ENCODE assay signal across 1 cellular context in the genomic region with DNA sequence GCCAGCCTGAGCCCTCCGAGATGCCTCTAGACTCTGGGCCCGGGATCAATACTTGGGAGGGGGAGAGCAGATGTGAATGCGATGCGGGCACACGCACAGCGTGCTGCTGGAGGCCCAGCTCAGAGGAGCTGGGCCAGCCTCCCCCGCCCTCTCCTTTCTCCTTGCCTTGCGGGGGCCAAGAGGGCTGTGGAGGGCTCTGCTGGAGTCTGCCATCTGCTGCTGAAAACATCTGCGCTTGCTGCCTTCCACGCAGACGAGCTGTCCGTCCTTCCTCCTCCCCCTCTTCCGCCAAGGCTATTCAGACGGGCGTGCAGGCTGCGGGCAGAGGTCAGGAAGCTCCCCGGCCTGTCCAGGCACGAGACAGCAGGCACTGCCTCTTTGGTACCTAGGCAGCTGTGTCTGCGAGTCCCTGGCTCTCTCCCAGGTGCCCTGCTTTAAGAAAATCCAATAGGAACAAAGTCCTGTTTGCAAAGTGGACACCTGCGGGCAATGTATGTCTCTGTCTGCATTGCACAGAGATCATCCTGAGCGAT.
TF ChIP-seq lines count a peak whose summit lies in the region.

No MANE protein-coding gene starts in this region.

TF ChIP-seq in HepG2, 621 proteins besides CTCF, POLR2A, EP300 and RAD21 (continued from another document and continues in another):
- TF ChIP-seq, protein P1, sequence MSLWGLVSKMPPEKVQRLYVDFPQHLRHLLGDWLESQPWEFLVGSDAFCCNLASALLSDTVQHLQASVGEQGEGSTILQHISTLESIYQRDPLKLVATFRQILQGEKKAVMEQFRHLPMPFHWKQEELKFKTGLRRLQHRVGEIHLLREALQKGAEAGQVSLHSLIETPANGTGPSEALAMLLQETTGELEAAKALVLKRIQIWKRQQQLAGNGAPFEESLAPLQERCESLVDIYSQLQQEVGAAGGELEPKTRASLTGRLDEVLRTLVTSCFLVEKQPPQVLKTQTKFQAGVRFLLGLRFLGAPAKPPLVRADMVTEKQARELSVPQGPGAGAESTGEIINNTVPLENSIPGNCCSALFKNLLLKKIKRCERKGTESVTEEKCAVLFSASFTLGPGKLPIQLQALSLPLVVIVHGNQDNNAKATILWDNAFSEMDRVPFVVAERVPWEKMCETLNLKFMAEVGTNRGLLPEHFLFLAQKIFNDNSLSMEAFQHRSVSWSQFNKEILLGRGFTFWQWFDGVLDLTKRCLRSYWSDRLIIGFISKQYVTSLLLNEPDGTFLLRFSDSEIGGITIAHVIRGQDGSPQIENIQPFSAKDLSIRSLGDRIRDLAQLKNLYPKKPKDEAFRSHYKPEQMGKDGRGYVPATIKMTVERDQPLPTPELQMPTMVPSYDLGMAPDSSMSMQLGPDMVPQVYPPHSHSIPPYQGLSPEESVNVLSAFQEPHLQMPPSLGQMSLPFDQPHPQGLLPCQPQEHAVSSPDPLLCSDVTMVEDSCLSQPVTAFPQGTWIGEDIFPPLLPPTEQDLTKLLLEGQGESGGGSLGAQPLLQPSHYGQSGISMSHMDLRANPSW (CRISPR knock-in tag; IDR thresholded peaks at IDR 0.05; ENCODE audit: borderline replicate concordance) = no peak
- TF ChIP-seq, protein P2, sequence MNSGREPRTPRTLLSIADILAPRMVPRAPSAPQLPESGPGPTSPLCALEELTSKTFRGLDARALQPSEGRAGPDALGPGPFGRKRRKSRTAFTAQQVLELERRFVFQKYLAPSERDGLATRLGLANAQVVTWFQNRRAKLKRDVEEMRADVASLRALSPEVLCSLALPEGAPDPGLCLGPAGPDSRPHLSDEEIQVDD (CRISPR knock-in tag; IDR thresholded peaks at IDR 0.05; ENCODE audit: borderline replicate concordance) = no peak
- TF ChIP-seq ZFP36 (IDR thresholded peaks at IDR 0.05; ENCODE audit: borderline replicate concordance, low read depth, low read length, partially characterized antibody) (no peak), LCORL (IDR thresholded peaks at IDR 0.05) (no peak), LCORL (CRISPR knock-in tag; IDR thresholded peaks at IDR 0.05) (0 out of 2 replicates have a peak, but pooled peaks have one; percentile 23), RCOR2 (CRISPR knock-in tag; IDR thresholded peaks at IDR 0.05) (no peak), ADNP (CRISPR knock-in tag; IDR thresholded peaks at IDR 0.05) (no peak), RARA (CRISPR knock-in tag; IDR thresholded peaks at IDR 0.05) (peak; percentile 74), PHF21A (CRISPR knock-in tag; IDR thresholded peaks at IDR 0.05) (0 out of 2 replicates have a peak, but pooled peaks have one; percentile 34), ZNF780A (CRISPR knock-in tag; IDR thresholded peaks at IDR 0.05) (0 out of 2 replicates have a peak, but pooled peaks have one; percentile 44), CENPX (CRISPR knock-in tag; IDR thresholded peaks at IDR 0.05) (no peak), HNF1B (CRISPR knock-in tag; IDR thresholded peaks at IDR 0.05) (peak; percentile 44; the same call in 1 of the 2 replicates), ZNF589 (CRISPR knock-in tag; conservative IDR thresholded peaks at IDR 0.05) (no peak), ZNF225 (CRISPR knock-in tag; IDR thresholded peaks at IDR 0.05) (no peak), CBX2 (IDR thresholded peaks at IDR 0.05; ENCODE audit: low read depth, low read length) (no peak), CBX2 (CRISPR knock-in tag; IDR thresholded peaks at IDR 0.05; ENCODE audit: low read depth) (no peak), DPF2 (CRISPR knock-in tag; IDR thresholded peaks at IDR 0.05; ENCODE audit: borderline replicate concordance, low read depth) (no peak), MLXIP (CRISPR knock-in tag; IDR thresholded peaks at IDR 0.05; ENCODE audit: borderline replicate concordance) (no peak), SP140L (CRISPR knock-in tag; IDR thresholded peaks at IDR 0.05; ENCODE audit: borderline replicate concordance) (no peak), ZSCAN22 (CRISPR knock-in tag; IDR thresholded peaks at IDR 0.05) (no peak), GATA4 (IDR thresholded peaks at IDR 0.05; ENCODE audit: borderline replicate concordance, low read depth) (no peak), ZNF12 (CRISPR knock-in tag; IDR thresholded peaks at IDR 0.05) (no peak), SOX5 (CRISPR knock-in tag; IDR thresholded peaks at IDR 0.05; ENCODE audit: borderline replicate concordance) (peak; percentile 41; the same call in 1 of the 2 replicates), KLF9 (CRISPR knock-in tag; IDR thresholded peaks at IDR 0.05; ENCODE audit: low read depth) (no peak), ZKSCAN5 (CRISPR knock-in tag; IDR thresholded peaks at IDR 0.05) (no peak), NFE2L1 (CRISPR knock-in tag; IDR thresholded peaks at IDR 0.05; ENCODE audit: borderline replicate concordance) (no peak), ZNF678 (CRISPR knock-in tag; IDR thresholded peaks at IDR 0.05) (no peak), POGZ (CRISPR knock-in tag; IDR thresholded peaks at IDR 0.05) (no peak), NR0B2 (CRISPR knock-in tag; IDR thresholded peaks at IDR 0.05) (no peak), ZNF24 (IDR thresholded peaks at IDR 0.05) (no peak), SRSF1 (optimal IDR thresholded peaks at IDR 0.05; ENCODE audit: low read depth, low read length) (no peak), FOXP1 (IDR thresholded peaks at IDR 0.05) (no peak), FOXP1 (CRISPR knock-in tag; IDR thresholded peaks at IDR 0.05) (0 out of 2 replicates have a peak, but pooled peaks have one; percentile 32), ZFX (CRISPR knock-in tag; IDR thresholded peaks at IDR 0.05; ENCODE audit: low read depth) (0 out of 2 replicates have a peak, but pooled peaks have one; percentile 27), ZNF280D (CRISPR knock-in tag; IDR thresholded peaks at IDR 0.05) (no peak), BCL6 (CRISPR knock-in tag; IDR thresholded peaks at IDR 0.05) (peak; percentile 94), ZNF619 (CRISPR knock-in tag; IDR thresholded peaks at IDR 0.05) (no peak), ZFY (CRISPR knock-in tag; IDR thresholded peaks at IDR 0.05) (peak; percentile 42; the same call in 1 of the 2 replicates)
- TF ChIP-seq, protein P3, sequence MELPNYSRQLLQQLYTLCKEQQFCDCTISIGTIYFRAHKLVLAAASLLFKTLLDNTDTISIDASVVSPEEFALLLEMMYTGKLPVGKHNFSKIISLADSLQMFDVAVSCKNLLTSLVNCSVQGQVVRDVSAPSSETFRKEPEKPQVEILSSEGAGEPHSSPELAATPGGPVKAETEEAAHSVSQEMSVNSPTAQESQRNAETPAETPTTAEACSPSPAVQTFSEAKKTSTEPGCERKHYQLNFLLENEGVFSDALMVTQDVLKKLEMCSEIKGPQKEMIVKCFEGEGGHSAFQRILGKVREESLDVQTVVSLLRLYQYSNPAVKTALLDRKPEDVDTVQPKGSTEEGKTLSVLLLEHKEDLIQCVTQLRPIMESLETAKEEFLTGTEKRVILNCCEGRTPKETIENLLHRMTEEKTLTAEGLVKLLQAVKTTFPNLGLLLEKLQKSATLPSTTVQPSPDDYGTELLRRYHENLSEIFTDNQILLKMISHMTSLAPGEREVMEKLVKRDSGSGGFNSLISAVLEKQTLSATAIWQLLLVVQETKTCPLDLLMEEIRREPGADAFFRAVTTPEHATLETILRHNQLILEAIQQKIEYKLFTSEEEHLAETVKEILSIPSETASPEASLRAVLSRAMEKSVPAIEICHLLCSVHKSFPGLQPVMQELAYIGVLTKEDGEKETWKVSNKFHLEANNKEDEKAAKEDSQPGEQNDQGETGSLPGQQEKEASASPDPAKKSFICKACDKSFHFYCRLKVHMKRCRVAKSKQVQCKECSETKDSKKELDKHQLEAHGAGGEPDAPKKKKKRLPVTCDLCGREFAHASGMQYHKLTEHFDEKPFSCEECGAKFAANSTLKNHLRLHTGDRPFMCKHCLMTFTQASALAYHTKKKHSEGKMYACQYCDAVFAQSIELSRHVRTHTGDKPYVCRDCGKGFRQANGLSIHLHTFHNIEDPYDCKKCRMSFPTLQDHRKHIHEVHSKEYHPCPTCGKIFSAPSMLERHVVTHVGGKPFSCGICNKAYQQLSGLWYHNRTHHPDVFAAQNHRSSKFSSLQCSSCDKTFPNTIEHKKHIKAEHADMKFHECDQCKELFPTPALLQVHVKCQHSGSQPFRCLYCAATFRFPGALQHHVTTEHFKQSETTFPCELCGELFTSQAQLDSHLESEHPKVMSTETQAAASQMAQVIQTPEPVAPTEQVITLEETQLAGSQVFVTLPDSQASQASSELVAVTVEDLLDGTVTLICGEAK (IDR thresholded peaks at IDR 0.05) = no peak
- TF ChIP-seq, protein P3 (CRISPR knock-in tag; IDR thresholded peaks at IDR 0.05) = no peak
